2 cellular contexts compared by ENCODE assay signal in the genomic region with DNA sequence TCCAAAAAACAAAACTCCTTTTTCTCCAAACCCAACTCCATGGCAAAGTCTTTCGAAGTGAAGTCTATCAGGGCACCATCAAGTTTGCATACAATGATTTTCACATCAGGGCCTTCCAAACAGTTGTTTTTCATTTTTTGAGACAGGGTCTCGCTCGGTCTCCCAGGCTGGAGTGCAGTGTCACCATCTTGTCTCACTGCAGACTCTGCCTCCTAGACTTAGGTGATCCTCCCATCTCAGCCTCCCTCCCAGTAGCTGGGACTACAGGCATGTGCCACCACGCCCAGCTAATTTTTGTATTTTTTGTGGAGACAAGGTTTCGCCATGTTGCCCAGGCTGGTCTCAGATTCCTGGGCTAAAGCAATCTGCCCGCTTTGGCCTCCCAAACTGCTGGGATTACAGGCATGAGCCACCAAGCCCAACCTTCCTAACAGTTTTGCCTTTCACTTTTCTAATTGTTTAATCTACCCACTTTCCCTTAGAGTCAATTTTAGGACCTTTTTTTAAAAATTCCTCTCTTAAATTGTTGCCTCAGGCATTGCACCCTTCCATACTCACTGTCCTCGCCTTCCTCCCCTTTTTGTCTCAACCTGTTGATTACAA.
TF ChIP-seq lines count a peak whose summit lies in the region.

No MANE protein-coding gene starts in this region.

TF ChIP-seq in HepG2, 621 proteins besides CTCF, POLR2A, EP300 and RAD21 (continues in another document):
- TF ChIP-seq HOXA5 (CRISPR knock-in tag; IDR thresholded peaks at IDR 0.05) = no peak; the same call in 1 of the 2 replicates
- no peak for TF ChIP-seq DMAP1 (CRISPR knock-in tag; IDR thresholded peaks at IDR 0.05)
- no peak for TF ChIP-seq POLR2G (IDR thresholded peaks at IDR 0.05; ENCODE audit: low read depth, low read length)
- TF ChIP-seq ZNF563 (CRISPR knock-in tag; IDR thresholded peaks at IDR 0.05) = no peak
- no peak for TF ChIP-seq CEBPB (IDR thresholded peaks at IDR 0.05; ENCODE audit: borderline replicate concordance, low read depth, low read length)
- TF ChIP-seq ZNF12 (CRISPR knock-in tag; IDR thresholded peaks at IDR 0.05) = no peak
- TF ChIP-seq ZNF678 (CRISPR knock-in tag; IDR thresholded peaks at IDR 0.05) = no peak
- TF ChIP-seq HNRNPUL1 (IDR thresholded peaks at IDR 0.05; ENCODE audit: low read depth, low read length) = no peak
- TF ChIP-seq ZFX (CRISPR knock-in tag; IDR thresholded peaks at IDR 0.05; ENCODE audit: low read depth) = no peak
- TF ChIP-seq NFRKB (IDR thresholded peaks at IDR 0.05) = no peak
- TF ChIP-seq NFKBIZ (CRISPR knock-in tag; IDR thresholded peaks at IDR 0.05) = no peak
- TF ChIP-seq JUNB (CRISPR knock-in tag; IDR thresholded peaks at IDR 0.05; ENCODE audit: borderline replicate concordance) = no peak
- no peak for TF ChIP-seq ZNF546 (CRISPR knock-in tag; conservative IDR thresholded peaks at IDR 0.05)
- TF ChIP-seq TCF12 (IDR thresholded peaks at IDR 0.05) = no peak
- TF ChIP-seq TCF12 (CRISPR knock-in tag; IDR thresholded peaks at IDR 0.05) = 0 out of 2 replicates have a peak, but pooled peaks have one; percentile 40
- no peak for TF ChIP-seq ZNF747 (CRISPR knock-in tag; IDR thresholded peaks at IDR 0.05; ENCODE audit: borderline replicate concordance)
- TF ChIP-seq STAT5B (CRISPR knock-in tag; IDR thresholded peaks at IDR 0.05) = no peak
- TF ChIP-seq ZNF879 (CRISPR knock-in tag; IDR thresholded peaks at IDR 0.05) = peak; percentile 59; the same call in 1 of the 2 replicates
- TF ChIP-seq PAWR (CRISPR knock-in tag; IDR thresholded peaks at IDR 0.05; ENCODE audit: borderline replicate concordance) = no peak
- TF ChIP-seq THAP7 (CRISPR knock-in tag; IDR thresholded peaks at IDR 0.05) = 0 out of 2 replicates have a peak, but pooled peaks have one; percentile 63
- TF ChIP-seq SMARCE1 (IDR thresholded peaks at IDR 0.05; ENCODE audit: borderline replicate concordance) = no peak
- 0 out of 2 replicates have a peak, but pooled peaks have one; percentile 6 for TF ChIP-seq HMG20B (CRISPR knock-in tag; conservative IDR thresholded peaks at IDR 0.05)
- TF ChIP-seq, protein P1, sequence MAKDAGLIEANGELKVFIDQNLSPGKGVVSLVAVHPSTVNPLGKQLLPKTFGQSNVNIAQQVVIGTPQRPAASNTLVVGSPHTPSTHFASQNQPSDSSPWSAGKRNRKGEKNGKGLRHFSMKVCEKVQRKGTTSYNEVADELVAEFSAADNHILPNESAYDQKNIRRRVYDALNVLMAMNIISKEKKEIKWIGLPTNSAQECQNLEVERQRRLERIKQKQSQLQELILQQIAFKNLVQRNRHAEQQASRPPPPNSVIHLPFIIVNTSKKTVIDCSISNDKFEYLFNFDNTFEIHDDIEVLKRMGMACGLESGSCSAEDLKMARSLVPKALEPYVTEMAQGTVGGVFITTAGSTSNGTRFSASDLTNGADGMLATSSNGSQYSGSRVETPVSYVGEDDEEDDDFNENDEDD (CRISPR knock-in tag; IDR thresholded peaks at IDR 0.05; ENCODE audit: borderline replicate concordance) = no peak
- TF ChIP-seq ZFP82 (CRISPR knock-in tag; IDR thresholded peaks at IDR 0.05; ENCODE audit: borderline replicate concordance) = no peak
- 0 out of 2 replicates have a peak, but pooled peaks have one; percentile 5 for TF ChIP-seq ZNF891 (CRISPR knock-in tag; IDR thresholded peaks at IDR 0.05)
- 0 out of 2 replicates have a peak, but pooled peaks have one; percentile 18 for TF ChIP-seq MED1 (CRISPR knock-in tag; IDR thresholded peaks at IDR 0.05)
- 0 out of 2 replicates have a peak, but pooled peaks have one; percentile 43 for TF ChIP-seq HIVEP1 (CRISPR knock-in tag; IDR thresholded peaks at IDR 0.05)
- TF ChIP-seq ZNF205 (CRISPR knock-in tag; IDR thresholded peaks at IDR 0.05) = no peak
- no peak for TF ChIP-seq TSC22D2 (CRISPR knock-in tag; IDR thresholded peaks at IDR 0.05; ENCODE audit: borderline replicate concordance)
- TF ChIP-seq ZNF138 (CRISPR knock-in tag; IDR thresholded peaks at IDR 0.05; ENCODE audit: low read depth) = no peak
- no peak for TF ChIP-seq ZBTB2 (CRISPR knock-in tag; IDR thresholded peaks at IDR 0.05; ENCODE audit: low read depth)
- TF ChIP-seq SRSF9 (IDR thresholded peaks at IDR 0.05; ENCODE audit: borderline replicate concordance, insufficient read depth, low read depth, low read length, poor library complexity, severe bottlenecking) = no peak
- no peak for TF ChIP-seq BCL6 (CRISPR knock-in tag; IDR thresholded peaks at IDR 0.05)
- TF ChIP-seq, protein P2, sequence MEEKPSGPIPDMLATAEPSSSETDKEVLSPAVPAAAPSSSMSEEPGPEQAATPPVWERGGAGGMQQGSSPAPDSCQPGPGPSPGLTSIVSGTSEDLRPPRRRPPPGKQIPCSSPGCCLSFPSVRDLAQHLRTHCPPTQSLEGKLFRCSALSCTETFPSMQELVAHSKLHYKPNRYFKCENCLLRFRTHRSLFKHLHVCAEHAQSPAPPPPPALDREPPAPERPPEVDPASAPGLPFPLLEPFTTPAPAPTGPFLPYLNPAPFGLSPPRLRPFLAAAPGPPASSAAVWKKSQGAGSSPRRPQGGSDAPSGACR (CRISPR knock-in tag; IDR thresholded peaks at IDR 0.05) = no peak

TF ChIP-seq in GM12891, 5 proteins besides CTCF, POLR2A, EP300 and RAD21:
- TF ChIP-seq SPI1 (IDR thresholded peaks at IDR 0.05; ENCODE audit: low read depth, low read length) (no peak), TAF1 (IDR thresholded peaks at IDR 0.05; ENCODE audit: low read depth, low read length) (no peak), POU2F2 (IDR thresholded peaks at IDR 0.05; ENCODE audit: low read depth, low read length) (no peak), POLR2AphosphoS5 (IDR thresholded peaks at IDR 0.05; ENCODE audit: low read depth, low read length) (no peak), PAX5 (IDR thresholded peaks at IDR 0.05; ENCODE audit: insufficient read depth, low read length, severe bottlenecking) (no peak)
